In the genomic region with DNA sequence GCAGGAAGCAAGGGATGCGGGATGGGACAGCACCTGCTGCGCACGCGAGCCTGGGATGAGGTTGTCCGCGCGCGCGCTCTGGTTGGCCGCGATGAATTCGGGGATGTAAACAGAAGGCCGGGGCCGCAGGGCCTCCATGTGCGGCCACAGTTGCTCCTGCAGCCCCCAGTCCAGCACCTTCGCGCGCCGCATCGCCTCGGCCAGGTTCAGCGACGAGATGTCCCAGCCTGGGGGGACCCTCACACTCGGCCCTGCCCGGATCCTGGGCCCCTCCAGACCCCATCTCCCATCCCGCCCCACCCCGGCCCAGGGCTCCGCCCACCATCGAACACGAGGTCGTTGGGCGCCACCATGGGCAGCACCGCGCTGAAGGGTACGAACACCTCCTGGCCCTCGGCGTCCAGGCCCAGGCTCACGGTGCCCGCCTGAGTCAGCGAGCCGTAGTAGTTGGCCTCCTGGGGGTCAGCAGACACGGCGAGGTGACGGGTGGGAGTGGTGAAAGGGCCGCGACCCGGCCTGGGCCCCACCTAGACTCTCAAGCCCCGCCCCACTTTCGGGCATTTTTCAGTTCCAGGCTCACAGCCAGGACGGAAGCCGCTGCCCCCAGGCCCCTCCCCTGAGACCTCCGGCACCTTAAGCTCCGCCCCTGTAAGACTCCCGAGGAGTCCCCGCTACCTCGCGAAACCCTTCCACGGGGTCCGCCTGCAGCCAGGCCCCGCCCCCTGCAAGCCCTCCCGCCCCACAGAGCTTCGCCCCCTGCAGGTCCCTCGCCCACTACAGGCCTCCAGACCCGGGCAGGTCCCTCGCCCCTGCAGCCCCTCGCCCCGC, we compare ENCODE assay signal across 8 cellular contexts. TPM values are rescaled to one million over a fixed set of nuclear protein-coding genes. Genes with fewer than 3 reads are reported as not detected.
A peak's percentile ranks its signal among the peaks of the same experiment; 100 is the strongest.
DNase-seq lines count a peak whose midpoint lies in the region; ATAC-seq and TF ChIP-seq lines count a peak whose summit lies in the region.

No MANE protein-coding gene starts in this region.

- ATAC-seq in HG03108 (IDR thresholded peaks at IDR 0.05; ENCODE audit: unreplicated experiment) = peak; percentile 58
- ATAC-seq in naive thymus-derived CD8-positive, alpha-beta T cell = peak; percentile 74 to 78
- no peak for ATAC-seq in HG03520 (IDR thresholded peaks at IDR 0.05; ENCODE audit: unreplicated experiment)

- H3K27me3 ChIP-seq in esophagus (ENCODE audit: control insufficient read depth in 1 of 2, insufficient read depth in 2 of 2, low read length in 2 of 2) = no peaks in the 10 kb centered on the region
- no peaks in the 10 kb centered on the region for H3K27me3 ChIP-seq in suprapubic skin

- H3K4me1 ChIP-seq in esophagus (ENCODE audit: control insufficient read depth in 2 of 2, insufficient read depth in 2 of 2, low read length in 1 of 2) (peaks cover 0 to 30% of the 10 kb centered on the region in 2 donors), suprapubic skin (peaks cover 57% of the 10 kb centered on the region)

- H3K4me3 Mint-ChIP-seq in naive thymus-derived CD8-positive, alpha-beta T cell = peak overlapping the region; percentile 74 to 89 (median 82)

- H3K36me3 ChIP-seq in esophagus (ENCODE audit: control insufficient read depth in 2 of 2, insufficient read depth in 2 of 2, low read length in 1 of 2) = no peaks in the 10 kb centered on the region
- no peaks in the 10 kb centered on the region for H3K36me3 ChIP-seq in suprapubic skin

- no peaks in the 10 kb centered on the region for H3K9me3 ChIP-seq in esophagus (ENCODE audit: control insufficient read depth in 2 of 2, insufficient read depth in 1 of 2, low read depth in 1 of 2, low read length in 1 of 2)
- no peaks in the 10 kb centered on the region for H3K9me3 ChIP-seq in suprapubic skin

- peak overlapping the region in 7 of 10 donors; percentile 69 to 89 (median 88) for H3K27ac Mint-ChIP-seq in naive thymus-derived CD8-positive, alpha-beta T cell

- no peaks in the 10 kb centered on the region for H3K36me3 Mint-ChIP-seq in naive thymus-derived CD8-positive, alpha-beta T cell

- TF ChIP-seq POLR2A in GM15510 (IDR thresholded peaks at IDR 0.05; ENCODE audit: borderline replicate concordance, extremely low read depth, insufficient read length) (peak; percentile 23), suprapubic skin (IDR thresholded peaks at IDR 0.05) (no peak)

- 28 to 31% methylated on average over 54 to 67 of the region's 67 CpGs for WGBS in esophagus, 2 donors
- WGBS in suprapubic skin = 65% methylated on average over 17 of the region's 67 CpGs

- no peak overlapping the region for H3K27ac ChIP-seq in esophagus (ENCODE audit: low read depth in 2 of 2, low read length in 1 of 2)
- no peak overlapping the region for H3K27ac ChIP-seq in suprapubic skin

- no peak for TF ChIP-seq CTCF in suprapubic skin (IDR thresholded peaks at IDR 0.05)

- no peaks in the 10 kb centered on the region for H3K9me3 Mint-ChIP-seq in naive thymus-derived CD8-positive, alpha-beta T cell

- TF ChIP-seq EP300 in suprapubic skin (IDR thresholded peaks at IDR 0.05) = no peak

- H3K4me1 Mint-ChIP-seq in naive thymus-derived CD8-positive, alpha-beta T cell = peaks cover 9 to 51% (median 42%) of the 10 kb centered on the region in 4 donors

- DNase-seq in NOMO-1 (lab: John Stamatoyannopoulos, UW; ENCODE audit: unreplicated experiment in 2 of 2) (peak; percentile 54 to 61), suprapubic skin (ENCODE audit: low spot score in 2 of 2) (peak in 1 of 2 donors; percentile 86)
- peak; percentile 85 for DNase-seq in activated CD8-positive, alpha-beta memory T cell treated with anti-CD3 and anti-CD28 coated beads, Interleukin-2, amount 50 U/mL, for 4 hours
- DNase-seq in naive thymus-derived CD8-positive, alpha-beta T cell = peak; percentile 77 to 95 (median 88)

- H3K4me3 ChIP-seq in esophagus (ENCODE audit: low read depth in 1 of 2, low read length in 2 of 2) = peak overlapping the region; percentile 26 to 35
- peak overlapping the region; percentile 54 for H3K4me3 ChIP-seq in suprapubic skin

- H3K27me3 Mint-ChIP-seq in naive thymus-derived CD8-positive, alpha-beta T cell = no peaks in the 10 kb centered on the region

- POLR2A ChIA-PET in naive thymus-derived CD8-positive, alpha-beta T cell (lab: Charles Lee) = interaction anchor here (0.7 to 1.1 kb wide), 8 partner anchors 8 to 155 kb away, joined by 3 to 7 read pairs (median 4); partner anchors contain the start of genes ELL, JUND and SSBP4

RNA-seq across cellular contexts. Expression of gene ISYNA1, which starts 1.1 kb away (rescaled TPM):
- 10 to 100 TPM; 17.5 to 42.7 TPM for polyA plus RNA-seq in esophagus
- total RNA-seq in naive thymus-derived CD8-positive, alpha-beta T cell = 10 to 100 TPM; 62.5 to 63.7 TPM
- polyA plus RNA-seq in naive thymus-derived CD8-positive, alpha-beta T cell = 10 to 100 TPM; 28.3 to 53.2 (median 40.4) TPM
- total RNA-seq in suprapubic skin = 10 to 100 TPM in 3 of 4 donors, 1 to 10 TPM in 1; 7.9 to 27.6 (median 21.0) TPM

RNA-seq across cellular contexts. Expression of gene SSBP4, which starts 17.7 kb away (rescaled TPM):
- 10 to 100 TPM; 25.4 to 25.9 TPM for polyA plus RNA-seq in esophagus
- 10 to 100 TPM; 41.3 to 45.4 TPM for total RNA-seq in naive thymus-derived CD8-positive, alpha-beta T cell
- 10 to 100 TPM; 48.1 to 78.8 (median 61.1) TPM for polyA plus RNA-seq in naive thymus-derived CD8-positive, alpha-beta T cell
- 10 to 100 TPM; 18.1 to 30.5 (median 27.4) TPM for total RNA-seq in suprapubic skin

RNA-seq across cellular contexts. Expression of gene LRRC25, which starts 39.4 kb away (rescaled TPM):
- polyA plus RNA-seq in esophagus = under 1 TPM; 0.55 to 0.66 TPM
- under 1 TPM; 0.16 to 0.39 TPM for total RNA-seq in naive thymus-derived CD8-positive, alpha-beta T cell
- under 1 TPM in 2 of 3 donors, not detected in 1; 0.13 to 0.26 TPM for polyA plus RNA-seq in naive thymus-derived CD8-positive, alpha-beta T cell
- under 1 TPM in 3 of 4 donors, not detected in 1; 0.59 to 0.79 (median 0.73) TPM for total RNA-seq in suprapubic skin

RNA-seq across cellular contexts. Expression of gene GDF15, which starts 50.9 kb away (rescaled TPM):
- 1 to 10 TPM in 1 of 2 donors, under 1 TPM in 1; 0.24 to 2.8 TPM for polyA plus RNA-seq in esophagus
- not detected for total RNA-seq in naive thymus-derived CD8-positive, alpha-beta T cell
- polyA plus RNA-seq in naive thymus-derived CD8-positive, alpha-beta T cell = not detected
- under 1 TPM in 3 of 4 donors, not detected in 1; 0.57 to 0.89 (median 0.86) TPM for total RNA-seq in suprapubic skin
